Comparison of ENCODE assay signal across 8 cellular contexts in genomic region chr19:36054733-36055686, GRCh38. TPM values are rescaled to one million over a fixed set of nuclear protein-coding genes. Genes with fewer than 3 reads are reported as not detected.
A peak's percentile ranks its signal among the peaks of the same experiment; 100 is the strongest.
DNase-seq lines count a peak whose midpoint lies in the region; ATAC-seq and TF ChIP-seq lines count a peak whose summit lies in the region.

Gene WDR62 (plus strand): TSS chr19:36054897. CDS start chr19:36054972, 75 bp downstream.

- ATAC-seq in HG03378 (IDR thresholded peaks at IDR 0.05; ENCODE audit: unreplicated experiment): peak; percentile 69
- peak; percentile 75 to 79 for ATAC-seq in activated CD4-positive, CD25-positive, alpha-beta regulatory T cell treated with anti-CD3 and anti-CD28 coated beads, Interleukin-2, amount 50 U/mL, for 24 hours

- no peaks in the 10 kb centered on the region for H3K27me3 ChIP-seq in layer of hippocampus (ENCODE audit: control insufficient read depth, insufficient read depth, low read length)

- TF ChIP-seq POLR2A in GM19193 (IDR thresholded peaks at IDR 0.05; ENCODE audit: extremely low read depth, insufficient read depth, insufficient read length): peak; percentile 66

- H3K27ac ChIP-seq in layer of hippocampus (ENCODE audit: low read depth, low read length): peak within 1 kb of the TSS; percentile 100

- DNase-seq in AG20443 (ENCODE audit: low spot score) (peak; percentile 98), NCI-H460 (ENCODE audit: extremely low read depth, low read depth) (peak; percentile 92), cerebellar cortex (ENCODE audit: low spot score) (peak; percentile 26)
- peak; percentile 96 to 97 for DNase-seq in stimulated activated CD4-positive, alpha-beta T cell treated with anti-CD3 and anti-CD28 coated beads, Interleukin-2, amount 100 ng/mL, for 24 hours

RNA-seq across cellular contexts. Expression of gene WDR62, which starts in this region (rescaled TPM):
- total RNA-seq in NCI-H460 (2014; rRNA removed; shearing (Covaris generic)): 12.3 and 13.7 TPM in 2 replicates
- 77.5 and 87.0 TPM in 2 replicates for polyA plus RNA-seq in NCI-H460 (2014; cell fraction: nucleus; rRNA removed)

Comparison
In these comparisons a context has a peak if more than half of its experiments do, and no peak if none do; other contexts are left out.
1. Peak in every context shown above with its lines: DNase-seq, ATAC-seq and H3K27ac ChIP-seq.
2. DNase-seq: peak in every context shown above with its lines; median percentile 98 in AG20443; 96 in stimulated activated CD4-positive, alpha-beta T cell treated with anti-CD3 and anti-CD28 coated beads, Interleukin-2, amount 100 ng/mL, for 24 hours; 92 in NCI-H460; 26 in cerebellar cortex.